In genomic region chr13:66036024-66036614, GRCh38 we compare ENCODE assay signal across 20 cellular contexts.
DNase-seq lines count a peak whose midpoint lies in the region; ATAC-seq and TF ChIP-seq lines count a peak whose summit lies in the region.
"Had no signal": no experiment of that assay in that cellular context is flagged by ENCODE, and none has a peak within 500 bp of the region (broad histone marks: within the 10 kb centered on the region; RNA-seq: fewer than 3 reads in every experiment).

No MANE protein-coding gene starts in this region.

- DNase-seq in NCI-H1092 treated with DMSO at 0.1 percent for 48 hours (lab: John Stamatoyannopoulos, UW) (peak; percentile 22), NCI-H1092 (lab: John Stamatoyannopoulos, UW) (no peak), NCI-H69 (lab: John Stamatoyannopoulos, UW) (peak; percentile 96), choroid plexus epithelial cell (ENCODE audit: low read depth) (peak; percentile 7), skeletal muscle cell (ENCODE audit: low read depth) (peak; percentile 4), caudate nucleus (lab: John Stamatoyannopoulos, UW) (no peak)
- DNase-seq: 8988T; activated CD8-positive, alpha-beta T cell treated with anti-CD3 and anti-CD28 coated beads, Interleukin-2, amount 10 ng/mL, durations not matched to agents 7 days and 5 days; activated naive CD8-positive, alpha-beta T cell treated with anti-CD3 and anti-CD28 coated beads, Interleukin-2, amount 10 ng/mL, durations not matched to agents 7 days and 5 days; central memory CD4-positive, alpha-beta T cell; effector CD8-positive, alpha-beta T cell; KG1; lower lobe of right lung; naive thymus-derived CD4-positive, alpha-beta T cell; stimulated activated naive CD4-positive, alpha-beta T cell treated with Interleukin-2 at 50 U/mL for 16 hours had no signal

- no peak overlapping the region for H3K4me3 ChIP-seq in choroid plexus epithelial cell (ENCODE audit: low read depth, low read length)
- no peak overlapping the region for H3K4me3 ChIP-seq in skeletal muscle cell (ENCODE audit: low read depth, low read length)
- H3K4me3 ChIP-seq: lower lobe of right lung, prostate gland had no signal

- H3K27ac ChIP-seq in caudate nucleus (ENCODE audit: low read depth, low read length), result no peak overlapping the region
- H3K27ac ChIP-seq: C4-2B, lower lobe of right lung, prostate gland, VCaP had no signal

- TF ChIP-seq CTCF in choroid plexus epithelial cell (conservative IDR thresholded peaks at IDR 0.05; ENCODE audit: low read depth, low read length), result no peak

- ATAC-seq in GM21717 (IDR thresholded peaks at IDR 0.05; ENCODE audit: unreplicated experiment) (no peak), GM19035 (IDR thresholded peaks at IDR 0.05; ENCODE audit: unreplicated experiment) (no peak)
- ATAC-seq: activated CD8-positive, alpha-beta T cell treated with anti-CD3 and anti-CD28 coated beads, Interleukin-2, amount 10 ng/mL, durations not matched to agents 7 days and 5 days; lower lobe of right lung; naive thymus-derived CD4-positive, alpha-beta T cell had no signal

Comparison
In these comparisons a context has a peak if more than half of its experiments do, and no peak if none do; other contexts are left out.
1. DNase-seq: peak in NCI-H1092 treated with DMSO at 0.1 percent for 48 hours (single experiment), NCI-H69 (single experiment), choroid plexus epithelial cell (single experiment) and skeletal muscle cell (single experiment); none in NCI-H1092 (single experiment) and caudate nucleus (0 of 61).